Comparison of ENCODE assay signal across 1 cellular context in the genomic region with DNA sequence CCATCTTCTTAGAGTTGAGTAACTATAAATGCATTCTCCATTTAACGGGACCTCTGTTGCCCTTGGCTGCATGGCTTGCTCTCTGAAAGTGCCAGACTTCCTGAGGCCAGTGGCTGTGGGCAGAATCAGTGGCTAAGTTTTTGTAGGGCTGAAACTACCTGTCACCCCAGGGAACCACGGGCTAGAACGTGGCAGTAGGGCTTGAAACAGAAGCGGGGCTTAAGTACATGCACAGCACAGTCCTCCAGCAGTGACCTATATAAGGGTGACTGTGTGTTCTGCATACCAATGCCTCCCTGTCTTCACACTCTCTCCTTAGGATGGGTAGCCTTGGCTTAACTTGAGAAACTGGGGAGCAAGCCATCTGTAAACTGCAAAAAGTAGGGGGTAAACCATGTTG.
TF ChIP-seq lines count a peak whose summit lies in the region.

No MANE protein-coding gene starts in this region.

TF ChIP-seq in GM23338, 12 proteins besides CTCF, POLR2A, EP300 and RAD21 (continued from another document):
- no peak for TF ChIP-seq ZNF462 (CRISPR knock-in tag; IDR thresholded peaks at IDR 0.05)
- no peak for TF ChIP-seq EZH2 (IDR thresholded peaks at IDR 0.05; ENCODE audit: low read depth, unreplicated experiment)
- TF ChIP-seq JUNB (IDR thresholded peaks at IDR 0.05; ENCODE audit: unreplicated experiment): no peak
- no peak for TF ChIP-seq REST (IDR thresholded peaks at IDR 0.05; ENCODE audit: unreplicated experiment)
